1 cellular context compared by ENCODE assay signal in the genomic region with DNA sequence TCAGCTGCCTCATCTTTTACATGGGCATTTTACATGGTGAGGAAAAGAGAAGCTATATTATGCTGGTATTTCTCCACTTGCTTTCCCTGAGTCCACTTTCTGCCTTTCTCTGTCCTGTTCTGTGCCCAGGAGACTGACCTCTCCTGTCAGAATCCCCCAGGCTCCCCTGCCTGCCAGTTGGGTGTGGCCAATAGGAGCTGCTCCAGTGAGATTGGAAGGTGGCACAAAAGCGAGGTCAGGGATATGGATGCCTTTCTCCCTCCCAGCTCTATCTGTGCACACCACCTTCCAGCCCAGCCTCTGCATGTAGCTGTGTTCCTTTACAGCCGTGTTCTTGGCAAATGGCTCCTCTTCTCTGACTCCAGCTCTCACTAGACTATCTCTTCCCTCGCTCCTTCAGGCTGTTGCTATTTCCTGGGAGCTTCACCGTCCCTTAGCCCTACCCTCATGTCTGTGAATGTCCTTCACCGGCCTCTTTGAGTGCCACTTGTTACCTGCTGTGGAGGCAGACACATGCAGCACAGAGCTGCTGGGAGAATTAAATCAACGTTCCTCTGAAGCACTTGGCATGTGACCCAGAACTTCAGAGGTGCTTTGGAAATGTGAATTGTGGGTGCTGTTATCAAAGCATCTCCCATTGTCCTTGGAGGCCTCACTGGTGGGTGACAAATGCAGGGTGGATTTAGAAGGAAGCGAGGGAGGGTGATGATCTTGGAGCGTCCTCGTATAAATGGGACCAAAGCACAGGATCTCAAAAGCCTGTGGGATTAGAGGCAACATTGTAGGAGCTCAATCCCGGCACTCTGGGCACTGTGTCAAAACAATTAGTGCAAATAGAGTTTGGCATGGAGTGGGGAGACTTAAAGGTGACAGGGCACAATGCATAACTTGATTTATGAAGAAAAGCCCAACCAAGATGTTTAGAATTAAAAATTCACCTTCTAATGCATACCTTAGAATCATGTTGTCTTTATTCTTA.
TF ChIP-seq lines count a peak whose summit lies in the region.

No MANE protein-coding gene starts in this region.

TF ChIP-seq in GM23338, 12 proteins besides CTCF, POLR2A, EP300 and RAD21 (continued from another document):
- TF ChIP-seq ZNF462 (CRISPR knock-in tag; IDR thresholded peaks at IDR 0.05) (no peak), POLR2AphosphoS5 (IDR thresholded peaks at IDR 0.05; ENCODE audit: low read depth) (no peak), ZNF331 (CRISPR knock-in tag; IDR thresholded peaks at IDR 0.05; ENCODE audit: low read depth) (no peak), STAT1 (IDR thresholded peaks at IDR 0.05; ENCODE audit: unreplicated experiment) (no peak), JUNB (IDR thresholded peaks at IDR 0.05; ENCODE audit: unreplicated experiment) (no peak)
